16 cellular contexts compared by ENCODE assay signal in genomic region chr6:30073489-30074240, GRCh38. TPM values are rescaled to one million over a fixed set of nuclear protein-coding genes. Genes with fewer than 3 reads are reported as not detected.
A peak's percentile ranks its signal among the peaks of the same experiment; 100 is the strongest.
DNase-seq lines count a peak whose midpoint lies in the region; ATAC-seq and TF ChIP-seq lines count a peak whose summit lies in the region.
"Had no signal": no experiment of that assay in that cellular context is flagged by ENCODE, and none has a peak within 500 bp of the region (broad histone marks: within the 10 kb centered on the region; RNA-seq: fewer than 3 reads in every experiment).

No MANE protein-coding gene starts in this region.

- peaks cover 30% of the 10 kb centered on the region for H3K36me3 Mint-ChIP-seq in activated CD4-positive, alpha-beta T cell treated with anti-CD3 and anti-CD28 coated beads, Interleukin-2, amount 10 ng/mL, durations not matched to agents 24 days and 14 days (ENCODE audit: low read depth)
- H3K36me3 Mint-ChIP-seq in activated CD4-positive, alpha-beta T cell treated with anti-CD3 and anti-CD28 coated beads, Interleukin-2, amount 10 ng/mL, durations not matched to agents 7 days and 5 days (ENCODE audit: low read depth) = peaks cover 28% of the 10 kb centered on the region
- peaks cover 22% of the 10 kb centered on the region for H3K36me3 Mint-ChIP-seq in glutamatergic neuron (ENCODE audit: unreplicated experiment)

- H3F3A ChIP-seq in smooth muscle cell (ENCODE audit: low read depth) = no peaks in the 10 kb centered on the region

- peaks cover 35% of the 10 kb centered on the region for H3K4me1 Mint-ChIP-seq in activated CD4-positive, alpha-beta T cell treated with anti-CD3 and anti-CD28 coated beads, Interleukin-2, amount 10 ng/mL, durations not matched to agents 24 days and 14 days
- H3K4me1 Mint-ChIP-seq in activated CD4-positive, alpha-beta T cell treated with anti-CD3 and anti-CD28 coated beads, Interleukin-2, amount 10 ng/mL, durations not matched to agents 7 days and 5 days = peaks cover 55% of the 10 kb centered on the region
- peaks cover 14% of the 10 kb centered on the region for H3K4me1 Mint-ChIP-seq in glutamatergic neuron (ENCODE audit: low read depth, unreplicated experiment)

- H3K36me3 ChIP-seq in RWPE2 (ENCODE audit: low read depth) (peaks cover under 1% of the 10 kb centered on the region; the same call in 1 of the 2 replicates), smooth muscle cell (ENCODE audit: low read depth) (no peaks in the 10 kb centered on the region)

- H3K27me3 ChIP-seq in RWPE2 (ENCODE audit: insufficient read depth, poor library complexity, severe bottlenecking) (no peaks in the 10 kb centered on the region), smooth muscle cell (ENCODE audit: low read depth) (peaks cover 87% of the 10 kb centered on the region)

- H3K9me3 ChIP-seq in RWPE2 (ENCODE audit: severe bottlenecking) (no peaks in the 10 kb centered on the region), smooth muscle cell (replicated peaks; ENCODE audit: low read depth) (no peaks in the 10 kb centered on the region)
- H3K9me3 ChIP-seq: left lung had no signal

- no peaks in the 10 kb centered on the region for H4K20me1 ChIP-seq in smooth muscle cell (ENCODE audit: low read depth)

- H3K4me2 ChIP-seq in smooth muscle cell = no peak overlapping the region

- DNase-seq in activated CD4-positive, alpha-beta T cell treated with anti-CD3 and anti-CD28 coated beads, Interleukin-2, amount 10 ng/mL, durations not matched to agents 24 days and 14 days = peak; percentile 55
- DNase-seq in activated CD4-positive, alpha-beta T cell treated with anti-CD3 and anti-CD28 coated beads, Interleukin-2, amount 10 ng/mL, durations not matched to agents 7 days and 5 days = no peak
- DNase-seq in RWPE2 (ENCODE audit: low spot score) = no peak
- no peak for DNase-seq in glutamatergic neuron
- DNase-seq in smooth muscle cell (lab: John Stamatoyannopoulos, UW; ENCODE audit: unreplicated experiment) = no peak
- no peak for DNase-seq in coronary artery (ENCODE audit: low spot score)
- no peak for DNase-seq in activated CD8-positive, alpha-beta memory T cell treated with anti-CD3 and anti-CD28 coated beads for 24 hours
- DNase-seq: dermis blood vessel endothelial cell; DMS153; NCI-H2227 treated with DMSO at 0.1 percent for 48 hours; stimulated activated CD8-positive, alpha-beta memory T cell treated with anti-CD3 and anti-CD28 coated beads, Interleukin-4, amount 100 ng/mL, for 48 hours had no signal

- H3K9ac ChIP-seq in smooth muscle cell (ENCODE audit: low read depth) = no peak overlapping the region

- WGBS in smooth muscle cell (ENCODE audit: low lambda C conversion rate) = 40% methylated on average over 7 of the region's 7 CpGs

- H3K4me1 ChIP-seq in RWPE2 (ENCODE audit: insufficient read depth, poor library complexity, severe bottlenecking) (peaks cover 15% of the 10 kb centered on the region), smooth muscle cell (ENCODE audit: low read depth) (peaks cover 13% of the 10 kb centered on the region)

- H3K9me3 Mint-ChIP-seq in activated CD4-positive, alpha-beta T cell treated with anti-CD3 and anti-CD28 coated beads, Interleukin-2, amount 10 ng/mL, durations not matched to agents 24 days and 14 days = no peaks in the 10 kb centered on the region
- no peaks in the 10 kb centered on the region for H3K9me3 Mint-ChIP-seq in activated CD4-positive, alpha-beta T cell treated with anti-CD3 and anti-CD28 coated beads, Interleukin-2, amount 10 ng/mL, durations not matched to agents 7 days and 5 days
- H3K9me3 Mint-ChIP-seq in glutamatergic neuron (ENCODE audit: unreplicated experiment) = peaks cover 8% of the 10 kb centered on the region

- no peaks in the 10 kb centered on the region for H3K79me2 ChIP-seq in smooth muscle cell (ENCODE audit: low read depth)

- intact Hi-C loops in activated CD4-positive, alpha-beta T cell treated with anti-CD3 and anti-CD28 coated beads, Interleukin-2, amount 10 ng/mL, durations not matched to agents 24 days and 14 days (cut with micrococcal nuclease) = no loop called here

- H3K27ac ChIP-seq in RWPE2 (ENCODE audit: poor library complexity, severe bottlenecking) (no peak overlapping the region), smooth muscle cell (ENCODE audit: low read depth) (no peak overlapping the region), coronary artery (no peak overlapping the region)
- H3K27ac ChIP-seq: left lung had no signal

- H2AFZ ChIP-seq in smooth muscle cell (ENCODE audit: low read depth) = no peak overlapping the region

- H3K4me3 Mint-ChIP-seq in activated CD4-positive, alpha-beta T cell treated with anti-CD3 and anti-CD28 coated beads, Interleukin-2, amount 10 ng/mL, durations not matched to agents 24 days and 14 days = peak overlapping the region; percentile 18
- no peak overlapping the region for H3K4me3 Mint-ChIP-seq in activated CD4-positive, alpha-beta T cell treated with anti-CD3 and anti-CD28 coated beads, Interleukin-2, amount 10 ng/mL, durations not matched to agents 7 days and 5 days
- peak overlapping the region; percentile 72 for H3K4me3 Mint-ChIP-seq in glutamatergic neuron (ENCODE audit: unreplicated experiment)

- POLR2A ChIA-PET in activated CD4-positive, alpha-beta T cell treated with anti-CD3 and anti-CD28 coated beads, Interleukin-2, amount 10 ng/mL, durations not matched to agents 7 days and 5 days (lab: Charles Lee) = no interaction called here

- H3K27ac Mint-ChIP-seq in activated CD4-positive, alpha-beta T cell treated with anti-CD3 and anti-CD28 coated beads, Interleukin-2, amount 10 ng/mL, durations not matched to agents 24 days and 14 days = no peak overlapping the region
- no peak overlapping the region for H3K27ac Mint-ChIP-seq in activated CD4-positive, alpha-beta T cell treated with anti-CD3 and anti-CD28 coated beads, Interleukin-2, amount 10 ng/mL, durations not matched to agents 7 days and 5 days
- H3K27ac Mint-ChIP-seq in glutamatergic neuron (ENCODE audit: unreplicated experiment) = no peak overlapping the region

- TF ChIP-seq CTCF in RWPE2 (IDR thresholded peaks at IDR 0.05; ENCODE audit: poor library complexity, severe bottlenecking) = no peak
- TF ChIP-seq CTCF in glutamatergic neuron (IDR thresholded peaks at IDR 0.05; ENCODE audit: partially characterized antibody, unreplicated experiment) = no peak
- TF ChIP-seq CTCF in smooth muscle cell (IDR thresholded peaks at IDR 0.05; ENCODE audit: borderline replicate concordance, insufficient read depth, poor library complexity, severe bottlenecking) = no peak
- no peak for TF ChIP-seq CTCF in coronary artery (IDR thresholded peaks at IDR 0.05)

- ATAC-seq in RWPE2 (ENCODE audit: low read depth) (no peak), GM21619 (IDR thresholded peaks at IDR 0.05; ENCODE audit: unreplicated experiment) (no peak)

- H3K4me3 ChIP-seq in RWPE2 (ENCODE audit: severe bottlenecking) = peak overlapping the region; percentile 47
- peak overlapping the region; percentile 44 for H3K4me3 ChIP-seq in smooth muscle cell
- H3K4me3 ChIP-seq in coronary artery = no peak overlapping the region

- H3K27me3 Mint-ChIP-seq in activated CD4-positive, alpha-beta T cell treated with anti-CD3 and anti-CD28 coated beads, Interleukin-2, amount 10 ng/mL, durations not matched to agents 24 days and 14 days = peaks cover 71% of the 10 kb centered on the region
- peaks cover 67% of the 10 kb centered on the region for H3K27me3 Mint-ChIP-seq in activated CD4-positive, alpha-beta T cell treated with anti-CD3 and anti-CD28 coated beads, Interleukin-2, amount 10 ng/mL, durations not matched to agents 7 days and 5 days
- H3K27me3 Mint-ChIP-seq in glutamatergic neuron (ENCODE audit: unreplicated experiment) = peaks cover 25% of the 10 kb centered on the region

- CTCF ChIA-PET in activated CD4-positive, alpha-beta T cell treated with anti-CD3 and anti-CD28 coated beads, Interleukin-2, amount 10 ng/mL, durations not matched to agents 7 days and 5 days (lab: Charles Lee) = interaction anchor here (1.7 kb wide), 1 partner anchor 21 kb away, joined by 5 read pairs; no protein-coding TSS in a partner anchor

RNA-seq across cellular contexts. Expression of gene RNF39, which starts 1.9 kb away (rescaled TPM):
- total RNA-seq in activated CD4-positive, alpha-beta T cell treated with anti-CD3 and anti-CD28 coated beads, Interleukin-2, amount 10 ng/mL, durations not matched to agents 24 days and 14 days = not detected in 2 replicates
- total RNA-seq in activated CD4-positive, alpha-beta T cell treated with anti-CD3 and anti-CD28 coated beads, Interleukin-2, amount 10 ng/mL, durations not matched to agents 7 days and 5 days = not detected
- total RNA-seq in glutamatergic neuron (ENCODE audit: unreplicated experiment) = not detected
- total RNA-seq in smooth muscle cell = 0.18 and 0.90 TPM in 2 replicates
- polyA plus RNA-seq in smooth muscle cell = 0.70 and 0.74 TPM in 2 replicates
- total RNA-seq: A673, dermis blood vessel endothelial cell, RPMI7951 had no signal

RNA-seq across cellular contexts. Expression of gene PPP1R11, which starts 6.7 kb away (rescaled TPM):
- 60.9 and 61.1 TPM in 2 replicates for total RNA-seq in activated CD4-positive, alpha-beta T cell treated with anti-CD3 and anti-CD28 coated beads, Interleukin-2, amount 10 ng/mL, durations not matched to agents 24 days and 14 days
- 10 to 100 TPM; 57.9 to 73.7 TPM for total RNA-seq in activated CD4-positive, alpha-beta T cell treated with anti-CD3 and anti-CD28 coated beads, Interleukin-2, amount 10 ng/mL, durations not matched to agents 7 days and 5 days
- 52.3 TPM for total RNA-seq in glutamatergic neuron (ENCODE audit: unreplicated experiment)
- total RNA-seq in smooth muscle cell = 48.8 and 63.4 TPM in 2 replicates
- 76.8 and 80.2 TPM in 2 replicates for polyA plus RNA-seq in smooth muscle cell

RNA-seq across cellular contexts. Expression of gene POLR1H, which starts 12.6 kb away (rescaled TPM):
- 85.6 and 87.0 TPM in 2 replicates for total RNA-seq in activated CD4-positive, alpha-beta T cell treated with anti-CD3 and anti-CD28 coated beads, Interleukin-2, amount 10 ng/mL, durations not matched to agents 24 days and 14 days
- 10 to 100 TPM; 52.9 to 59.1 TPM for total RNA-seq in activated CD4-positive, alpha-beta T cell treated with anti-CD3 and anti-CD28 coated beads, Interleukin-2, amount 10 ng/mL, durations not matched to agents 7 days and 5 days
- total RNA-seq in glutamatergic neuron (ENCODE audit: unreplicated experiment) (17.0 TPM), smooth muscle cell (17.3 and 21.0 TPM in 2 replicates)
- 35.1 and 41.7 TPM in 2 replicates for polyA plus RNA-seq in smooth muscle cell

RNA-seq across cellular contexts. Expression of gene TRIM31, which starts 39.2 kb away (rescaled TPM):
- total RNA-seq in activated CD4-positive, alpha-beta T cell treated with anti-CD3 and anti-CD28 coated beads, Interleukin-2, amount 10 ng/mL, durations not matched to agents 24 days and 14 days = 0.09 TPM in 1 of 2 replicates, not detected in the other
- total RNA-seq in activated CD4-positive, alpha-beta T cell treated with anti-CD3 and anti-CD28 coated beads, Interleukin-2, amount 10 ng/mL, durations not matched to agents 7 days and 5 days = not detected
- total RNA-seq in glutamatergic neuron (ENCODE audit: unreplicated experiment) (not detected), smooth muscle cell (0.18 TPM in 1 of 2 replicates, not detected in the other)
- not detected in 2 replicates for polyA plus RNA-seq in smooth muscle cell
- total RNA-seq: A673, dermis blood vessel endothelial cell, omental fat pad, RPMI7951 had no signal
